Comparison of ENCODE assay signal across 2 cellular contexts in genomic region chr5:134374234-134374633, GRCh38.
TF ChIP-seq lines count a peak whose summit lies in the region.

No MANE protein-coding gene starts in this region.

TF ChIP-seq in HEK293, 187 proteins besides CTCF, POLR2A, EP300 and RAD21:
- no peak for TF ChIP-seq ZNF585B (tag by site-specific recombination; IDR thresholded peaks at IDR 0.05)
- 0 out of 2 replicates have a peak, but pooled peaks have one; percentile 14 for TF ChIP-seq SCRT1 (tag by site-specific recombination; IDR thresholded peaks at IDR 0.05; ENCODE audit: borderline replicate concordance)
TF ChIP-seq in HEK293: peak in this region for 1.

TF ChIP-seq in GM12878, 131 proteins besides CTCF, POLR2A, EP300 and RAD21:
- TF ChIP-seq, protein P1, sequence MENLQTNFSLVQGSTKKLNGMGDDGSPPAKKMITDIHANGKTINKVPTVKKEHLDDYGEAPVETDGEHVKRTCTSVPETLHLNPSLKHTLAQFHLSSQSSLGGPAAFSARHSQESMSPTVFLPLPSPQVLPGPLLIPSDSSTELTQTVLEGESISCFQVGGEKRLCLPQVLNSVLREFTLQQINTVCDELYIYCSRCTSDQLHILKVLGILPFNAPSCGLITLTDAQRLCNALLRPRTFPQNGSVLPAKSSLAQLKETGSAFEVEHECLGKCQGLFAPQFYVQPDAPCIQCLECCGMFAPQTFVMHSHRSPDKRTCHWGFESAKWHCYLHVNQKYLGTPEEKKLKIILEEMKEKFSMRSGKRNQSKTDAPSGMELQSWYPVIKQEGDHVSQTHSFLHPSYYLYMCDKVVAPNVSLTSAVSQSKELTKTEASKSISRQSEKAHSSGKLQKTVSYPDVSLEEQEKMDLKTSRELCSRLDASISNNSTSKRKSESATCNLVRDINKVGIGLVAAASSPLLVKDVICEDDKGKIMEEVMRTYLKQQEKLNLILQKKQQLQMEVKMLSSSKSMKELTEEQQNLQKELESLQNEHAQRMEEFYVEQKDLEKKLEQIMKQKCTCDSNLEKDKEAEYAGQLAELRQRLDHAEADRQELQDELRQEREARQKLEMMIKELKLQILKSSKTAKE (IDR thresholded peaks at IDR 0.05; ENCODE audit: low read depth, poor library complexity, severe bottlenecking): no peak
- TF ChIP-seq SUZ12 (IDR thresholded peaks at IDR 0.05; ENCODE audit: unreplicated experiment): no peak
- no peak for TF ChIP-seq NR2C2 (IDR thresholded peaks at IDR 0.05; ENCODE audit: borderline replicate concordance, control insufficient read depth, insufficient read length, low read depth)
- TF ChIP-seq POLR2AphosphoS2 (IDR thresholded peaks at IDR 0.05; ENCODE audit: low read depth, low read length): no peak
- TF ChIP-seq, protein P2, sequence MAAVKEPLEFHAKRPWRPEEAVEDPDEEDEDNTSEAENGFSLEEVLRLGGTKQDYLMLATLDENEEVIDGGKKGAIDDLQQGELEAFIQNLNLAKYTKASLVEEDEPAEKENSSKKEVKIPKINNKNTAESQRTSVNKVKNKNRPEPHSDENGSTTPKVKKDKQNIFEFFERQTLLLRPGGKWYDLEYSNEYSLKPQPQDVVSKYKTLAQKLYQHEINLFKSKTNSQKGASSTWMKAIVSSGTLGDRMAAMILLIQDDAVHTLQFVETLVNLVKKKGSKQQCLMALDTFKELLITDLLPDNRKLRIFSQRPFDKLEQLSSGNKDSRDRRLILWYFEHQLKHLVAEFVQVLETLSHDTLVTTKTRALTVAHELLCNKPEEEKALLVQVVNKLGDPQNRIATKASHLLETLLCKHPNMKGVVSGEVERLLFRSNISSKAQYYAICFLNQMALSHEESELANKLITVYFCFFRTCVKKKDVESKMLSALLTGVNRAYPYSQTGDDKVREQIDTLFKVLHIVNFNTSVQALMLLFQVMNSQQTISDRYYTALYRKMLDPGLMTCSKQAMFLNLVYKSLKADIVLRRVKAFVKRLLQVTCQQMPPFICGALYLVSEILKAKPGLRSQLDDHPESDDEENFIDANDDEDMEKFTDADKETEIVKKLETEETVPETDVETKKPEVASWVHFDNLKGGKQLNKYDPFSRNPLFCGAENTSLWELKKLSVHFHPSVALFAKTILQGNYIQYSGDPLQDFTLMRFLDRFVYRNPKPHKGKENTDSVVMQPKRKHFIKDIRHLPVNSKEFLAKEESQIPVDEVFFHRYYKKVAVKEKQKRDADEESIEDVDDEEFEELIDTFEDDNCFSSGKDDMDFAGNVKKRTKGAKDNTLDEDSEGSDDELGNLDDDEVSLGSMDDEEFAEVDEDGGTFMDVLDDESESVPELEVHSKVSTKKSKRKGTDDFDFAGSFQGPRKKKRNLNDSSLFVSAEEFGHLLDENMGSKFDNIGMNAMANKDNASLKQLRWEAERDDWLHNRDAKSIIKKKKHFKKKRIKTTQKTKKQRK (IDR thresholded peaks at IDR 0.05; ENCODE audit: low read depth, low read length): no peak
- TF ChIP-seq KAT2A (conservative IDR thresholded peaks at IDR 0.05; ENCODE audit: control insufficient read depth, low read depth, low read length): no peak
- TF ChIP-seq BMI1 (IDR thresholded peaks at IDR 0.05; ENCODE audit: borderline replicate concordance): no peak
- no peak for TF ChIP-seq NR2C1 (IDR thresholded peaks at IDR 0.05)
- TF ChIP-seq MLLT1 (IDR thresholded peaks at IDR 0.05): no peak
- TF ChIP-seq SMC3 (IDR thresholded peaks at IDR 0.05; ENCODE audit: borderline replicate concordance, low read length): no peak
- TF ChIP-seq CREM (IDR thresholded peaks at IDR 0.05; ENCODE audit: low read depth): no peak
- TF ChIP-seq IKZF2 (IDR thresholded peaks at IDR 0.05): no peak
- TF ChIP-seq PKNOX1 (IDR thresholded peaks at IDR 0.05): no peak
- no peak for TF ChIP-seq GATAD2B (conservative IDR thresholded peaks at IDR 0.05; ENCODE audit: low read depth)
- TF ChIP-seq, protein P3, sequence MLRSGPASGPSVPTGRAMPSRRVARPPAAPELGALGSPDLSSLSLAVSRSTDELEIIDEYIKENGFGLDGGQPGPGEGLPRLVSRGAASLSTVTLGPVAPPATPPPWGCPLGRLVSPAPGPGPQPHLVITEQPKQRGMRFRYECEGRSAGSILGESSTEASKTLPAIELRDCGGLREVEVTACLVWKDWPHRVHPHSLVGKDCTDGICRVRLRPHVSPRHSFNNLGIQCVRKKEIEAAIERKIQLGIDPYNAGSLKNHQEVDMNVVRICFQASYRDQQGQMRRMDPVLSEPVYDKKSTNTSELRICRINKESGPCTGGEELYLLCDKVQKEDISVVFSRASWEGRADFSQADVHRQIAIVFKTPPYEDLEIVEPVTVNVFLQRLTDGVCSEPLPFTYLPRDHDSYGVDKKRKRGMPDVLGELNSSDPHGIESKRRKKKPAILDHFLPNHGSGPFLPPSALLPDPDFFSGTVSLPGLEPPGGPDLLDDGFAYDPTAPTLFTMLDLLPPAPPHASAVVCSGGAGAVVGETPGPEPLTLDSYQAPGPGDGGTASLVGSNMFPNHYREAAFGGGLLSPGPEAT (IDR thresholded peaks at IDR 0.05; ENCODE audit: low read depth): no peak
- TF ChIP-seq SUPT20H (IDR thresholded peaks at IDR 0.05; ENCODE audit: borderline replicate concordance, control insufficient read depth, low read depth, low read length): no peak
- TF ChIP-seq CHD4 (IDR thresholded peaks at IDR 0.05): no peak
- no peak for TF ChIP-seq ZNF622 (IDR thresholded peaks at IDR 0.05)
- TF ChIP-seq, protein P4, sequence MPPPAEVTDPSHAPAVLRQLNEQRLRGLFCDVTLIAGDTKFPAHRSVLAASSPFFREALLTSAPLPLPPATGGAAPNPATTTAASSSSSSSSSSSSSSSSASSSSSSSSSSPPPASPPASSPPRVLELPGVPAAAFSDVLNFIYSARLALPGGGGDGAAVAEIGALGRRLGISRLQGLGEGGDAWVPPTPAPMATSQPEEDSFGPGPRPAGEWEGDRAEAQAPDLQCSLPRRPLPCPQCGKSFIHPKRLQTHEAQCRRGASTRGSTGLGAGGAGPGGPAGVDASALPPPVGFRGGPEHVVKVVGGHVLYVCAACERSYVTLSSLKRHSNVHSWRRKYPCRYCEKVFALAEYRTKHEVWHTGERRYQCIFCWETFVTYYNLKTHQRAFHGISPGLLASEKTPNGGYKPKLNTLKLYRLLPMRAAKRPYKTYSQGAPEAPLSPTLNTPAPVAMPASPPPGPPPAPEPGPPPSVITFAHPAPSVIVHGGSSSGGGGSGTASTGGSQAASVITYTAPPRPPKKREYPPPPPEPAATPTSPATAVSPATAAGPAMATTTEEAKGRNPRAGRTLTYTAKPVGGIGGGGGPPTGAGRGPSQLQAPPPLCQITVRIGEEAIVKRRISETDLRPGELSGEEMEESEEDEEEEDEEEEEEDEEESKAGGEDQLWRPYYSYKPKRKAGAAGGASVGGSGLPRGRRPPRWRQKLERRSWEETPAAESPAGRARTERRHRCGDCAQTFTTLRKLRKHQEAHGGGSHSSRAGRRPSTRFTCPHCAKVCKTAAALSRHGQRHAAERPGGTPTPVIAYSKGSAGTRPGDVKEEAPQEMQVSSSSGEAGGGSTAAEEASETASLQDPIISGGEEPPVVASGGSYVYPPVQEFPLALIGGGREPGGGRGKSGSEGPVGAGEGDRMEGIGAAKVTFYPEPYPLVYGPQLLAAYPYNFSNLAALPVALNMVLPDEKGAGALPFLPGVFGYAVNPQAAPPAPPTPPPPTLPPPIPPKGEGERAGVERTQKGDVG (CRISPR knock-in tag; IDR thresholded peaks at IDR 0.05): no peak
- no peak for TF ChIP-seq MTA2 (IDR thresholded peaks at IDR 0.05; ENCODE audit: low read depth)
